ENCODE assay signal across 1 cellular context in genomic region chr4:76426272-76426671, GRCh38.
TF ChIP-seq lines count a peak whose summit lies in the region.

No MANE protein-coding gene starts in this region.

TF ChIP-seq in IMR-90, 13 proteins besides CTCF, POLR2A, EP300 and RAD21 (continued from another document):
- TF ChIP-seq USF2 (IDR thresholded peaks at IDR 0.05; ENCODE audit: low read depth, low read length) (no peak), BHLHE40 (IDR thresholded peaks at IDR 0.05; ENCODE audit: low read depth, low read length) (no peak)
